ENCODE assay signal across 13 cellular contexts in genomic region chr3:38374221-38374620, GRCh38. TPM values are rescaled to one million over a fixed set of nuclear protein-coding genes. Genes with fewer than 3 reads are reported as not detected.
DNase-seq lines count a peak whose midpoint lies in the region; ATAC-seq and TF ChIP-seq lines count a peak whose summit lies in the region.
"Had no signal": no experiment of that assay in that cellular context is flagged by ENCODE, and none has a peak within 500 bp of the region (broad histone marks: within the 10 kb centered on the region; RNA-seq: fewer than 3 reads in every experiment).

No MANE protein-coding gene starts in this region.

- CTCF ChIA-PET in CD4-positive, alpha-beta T cell (lab: Charles Lee): no interaction called here
- CTCF ChIA-PET in T-cell (lab: Charles Lee): interaction anchor here in 1 of 2 donors (1.2 kb wide), 1 partner anchor 107 kb away, joined by 3 read pairs; no protein-coding TSS in a partner anchor

- no peaks in the 10 kb centered on the region for H3K9me3 Mint-ChIP-seq in CD4-positive, alpha-beta T cell
- H3K9me3 Mint-ChIP-seq in T-cell (no peaks in the 10 kb centered on the region), nephron progenitor cell (no peaks in the 10 kb centered on the region)
- H3K9me3 Mint-ChIP-seq in activated T-helper 1 cell treated with anti-CD3 and anti-CD28 coated beads, Interleukin-12 subunit alpha, Interleukin-12 subunit beta, Interleukin-2, Interleukin-4 antibody, amounts not matched to agents 30 ng/mL and 10 ng/mL and 1 ng/mL, durations not matched to agents 14 hours and 24 hours and 36 hours: no peaks in the 10 kb centered on the region
- H3K9me3 Mint-ChIP-seq: stimulated activated memory B cell treated with anti-CD40 and anti-IgM and Interleukin-4, amounts not matched to agents 10 μg/mL and 1 μg/mL and 100 μg/mL, for 72 hours; WTC11 had no signal

- H3K27ac Mint-ChIP-seq in CD4-positive, alpha-beta T cell: peak overlapping the region; percentile 79
- H3K27ac Mint-ChIP-seq in T-cell (peak overlapping the region; percentile 33 to 71), nephron progenitor cell (peak overlapping the region; percentile 54)
- H3K27ac Mint-ChIP-seq in activated T-helper 1 cell treated with anti-CD3 and anti-CD28 coated beads, Interleukin-12 subunit alpha, Interleukin-12 subunit beta, Interleukin-2, Interleukin-4 antibody, amounts not matched to agents 30 ng/mL and 10 ng/mL and 1 ng/mL, durations not matched to agents 14 hours and 24 hours and 36 hours: peak overlapping the region; percentile 80
- H3K27ac Mint-ChIP-seq: stimulated activated memory B cell treated with anti-CD40 and anti-IgM and Interleukin-4, amounts not matched to agents 10 μg/mL and 1 μg/mL and 100 μg/mL, for 72 hours; WTC11 had no signal

- peaks cover 36% of the 10 kb centered on the region for H3K4me1 Mint-ChIP-seq in CD4-positive, alpha-beta T cell (ENCODE audit: low read depth)
- H3K4me1 Mint-ChIP-seq in T-cell: peaks cover 27 to 33% (median 30%) of the 10 kb centered on the region in 3 donors
- H3K4me1 Mint-ChIP-seq in activated T-helper 1 cell treated with anti-CD3 and anti-CD28 coated beads, Interleukin-12 subunit alpha, Interleukin-12 subunit beta, Interleukin-2, Interleukin-4 antibody, amounts not matched to agents 30 ng/mL and 10 ng/mL and 1 ng/mL, durations not matched to agents 14 hours and 24 hours and 36 hours (ENCODE audit: low read depth): peaks cover 36% of the 10 kb centered on the region
- H3K4me1 Mint-ChIP-seq in nephron progenitor cell: no peaks in the 10 kb centered on the region
- H3K4me1 Mint-ChIP-seq: stimulated activated memory B cell treated with anti-CD40 and anti-IgM and Interleukin-4, amounts not matched to agents 10 μg/mL and 1 μg/mL and 100 μg/mL, for 72 hours; WTC11 had no signal

- H3K9me3 ChIP-seq in CD4-positive, alpha-beta T cell (ENCODE audit: control insufficient read depth, low read length): no peaks in the 10 kb centered on the region

- peak overlapping the region; percentile 54 for H3K4me3 Mint-ChIP-seq in CD4-positive, alpha-beta T cell
- peak overlapping the region in 2 of 3 donors; percentile 47 to 62 for H3K4me3 Mint-ChIP-seq in T-cell
- H3K4me3 Mint-ChIP-seq in activated T-helper 1 cell treated with anti-CD3 and anti-CD28 coated beads, Interleukin-12 subunit alpha, Interleukin-12 subunit beta, Interleukin-2, Interleukin-4 antibody, amounts not matched to agents 30 ng/mL and 10 ng/mL and 1 ng/mL, durations not matched to agents 14 hours and 24 hours and 36 hours: peak overlapping the region; percentile 67
- no peak overlapping the region for H3K4me3 Mint-ChIP-seq in nephron progenitor cell
- H3K4me3 Mint-ChIP-seq: stimulated activated memory B cell treated with anti-CD40 and anti-IgM and Interleukin-4, amounts not matched to agents 10 μg/mL and 1 μg/mL and 100 μg/mL, for 72 hours; WTC11 had no signal

- TF ChIP-seq CTCF in CD4-positive, alpha-beta T cell (IDR thresholded peaks at IDR 0.05): no peak
- no peak for TF ChIP-seq CTCF in nephron progenitor cell (IDR thresholded peaks at IDR 0.05)

- peak; percentile 43 for ATAC-seq in CD4-positive, alpha-beta T cell (ENCODE audit: poor library complexity)
- ATAC-seq in T-cell (replicated peaks in 1 of 4) (peak; percentile 52 to 76 (median 69)), GM18502 (IDR thresholded peaks at IDR 0.05; ENCODE audit: poor library complexity, unreplicated experiment) (no peak), HG02623 (IDR thresholded peaks at IDR 0.05; ENCODE audit: unreplicated experiment) (no peak)
- ATAC-seq: HCT116; stimulated activated memory B cell treated with anti-CD40 and anti-IgM and Interleukin-4, amounts not matched to agents 10 μg/mL and 1 μg/mL and 100 μg/mL, for 72 hours; WTC11 had no signal

- no peak overlapping the region for H3K27ac ChIP-seq in CD4-positive, alpha-beta T cell (ENCODE audit: low read depth, low read length)

- H3K36me3 Mint-ChIP-seq in CD4-positive, alpha-beta T cell (ENCODE audit: low read depth): no peaks in the 10 kb centered on the region
- H3K36me3 Mint-ChIP-seq in T-cell (no peaks in the 10 kb centered on the region), nephron progenitor cell (ENCODE audit: low read depth) (peaks cover 36% of the 10 kb centered on the region)
- peaks cover 33% of the 10 kb centered on the region for H3K36me3 Mint-ChIP-seq in activated T-helper 1 cell treated with anti-CD3 and anti-CD28 coated beads, Interleukin-12 subunit alpha, Interleukin-12 subunit beta, Interleukin-2, Interleukin-4 antibody, amounts not matched to agents 30 ng/mL and 10 ng/mL and 1 ng/mL, durations not matched to agents 14 hours and 24 hours and 36 hours (ENCODE audit: low read depth)

- H3K27me3 Mint-ChIP-seq in CD4-positive, alpha-beta T cell: no peaks in the 10 kb centered on the region
- H3K27me3 Mint-ChIP-seq in T-cell (no peaks in the 10 kb centered on the region), nephron progenitor cell (ENCODE audit: low read depth, poor library complexity) (no peaks in the 10 kb centered on the region)
- peaks cover 6% of the 10 kb centered on the region for H3K27me3 Mint-ChIP-seq in activated T-helper 1 cell treated with anti-CD3 and anti-CD28 coated beads, Interleukin-12 subunit alpha, Interleukin-12 subunit beta, Interleukin-2, Interleukin-4 antibody, amounts not matched to agents 30 ng/mL and 10 ng/mL and 1 ng/mL, durations not matched to agents 14 hours and 24 hours and 36 hours (ENCODE audit: insufficient read depth)
- H3K27me3 Mint-ChIP-seq: stimulated activated memory B cell treated with anti-CD40 and anti-IgM and Interleukin-4, amounts not matched to agents 10 μg/mL and 1 μg/mL and 100 μg/mL, for 72 hours had no signal

- POLR2A ChIA-PET in CD4-positive, alpha-beta T cell (lab: Charles Lee): interaction anchor here (1.0 to 1.8 kb wide), 2 partner anchors 81 to 146 kb away, joined by 4 to 7 read pairs; no protein-coding TSS in a partner anchor
- POLR2A ChIA-PET in T-cell (lab: Charles Lee): no interaction called here

- intact Hi-C loops in CD4-positive, alpha-beta T cell (cut with DNase I, micrococcal nuclease): no loop called here
- intact Hi-C loops in activated T-helper 1 cell treated with anti-CD3 and anti-CD28 coated beads, Interleukin-12 subunit alpha, Interleukin-12 subunit beta, Interleukin-2, Interleukin-4 antibody, amounts not matched to agents 30 ng/mL and 10 ng/mL and 1 ng/mL, durations not matched to agents 14 hours and 24 hours and 36 hours (cut with micrococcal nuclease): no loop called here

- peak in 3 of 10 experiments; percentile 5 to 8 (median 8) for DNase-seq in CD4-positive, alpha-beta T cell
- DNase-seq in T-cell: peak in 25 of 34 experiments; percentile 4 to 43 (median 16)
- peak; percentile 58 for DNase-seq in activated T-helper 1 cell treated with anti-CD3 and anti-CD28 coated beads, Interleukin-12 subunit alpha, Interleukin-12 subunit beta, Interleukin-2, Interleukin-4 antibody, amounts not matched to agents 30 ng/mL and 10 ng/mL and 1 ng/mL, durations not matched to agents 14 hours and 24 hours and 36 hours (ENCODE audit: low spot score)
- no peak for DNase-seq in nephron progenitor cell
- DNase-seq in activated gamma-delta T cell treated with Interleukin-2 at 50 U/mL for 16 hours: no peak
- DNase-seq in NCI-H2081 treated with DMSO at 0.1 percent for 48 hours (lab: John Stamatoyannopoulos, UW): no peak
- DNase-seq: NCI-H187, NCI-H69 had no signal

- H3K27me3 ChIP-seq in CD4-positive, alpha-beta T cell (ENCODE audit: control insufficient read depth, insufficient read depth, low read length): no peaks in the 10 kb centered on the region

RNA-seq across cellular contexts. Expression of gene XYLB, which starts 27.6 kb away (rescaled TPM):
- under 1 TPM; 0.25 to 0.59 TPM for total RNA-seq in CD4-positive, alpha-beta T cell
- total RNA-seq in T-cell: 1 to 10 TPM in 3 of 5 donors, under 1 TPM in 2; 0.59 to 1.9 (median 1.0) TPM
- total RNA-seq in activated T-helper 1 cell treated with anti-CD3 and anti-CD28 coated beads, Interleukin-12 subunit alpha, Interleukin-12 subunit beta, Interleukin-2, Interleukin-4 antibody, amounts not matched to agents 30 ng/mL and 10 ng/mL and 1 ng/mL, durations not matched to agents 14 hours and 24 hours and 36 hours: 7.1 and 9.9 TPM in 2 replicates

Comparison
In these comparisons a context has a peak if more than half of its experiments do, and no peak if none do; other contexts are left out.
1. ATAC-seq: peak in CD4-positive, alpha-beta T cell (single experiment) and T-cell (4 of 4); none in GM18502 (single experiment) and HG02623 (single experiment).
2. DNase-seq: peak in T-cell (25 of 34) and activated T-helper 1 cell treated with anti-CD3 and anti-CD28 coated beads, Interleukin-12 subunit alpha, Interleukin-12 subunit beta, Interleukin-2, Interleukin-4 antibody, amounts not matched to agents 30 ng/mL and 10 ng/mL and 1 ng/mL, durations not matched to agents 14 hours and 24 hours and 36 hours (single experiment); none in nephron progenitor cell (single experiment), activated gamma-delta T cell treated with Interleukin-2 at 50 U/mL for 16 hours (single experiment) and NCI-H2081 treated with DMSO at 0.1 percent for 48 hours (single experiment).
3. Peak in every context shown above with its lines, with median percentiles within 50 percentile points of each other: H3K27ac Mint-ChIP-seq.